Comparison of ENCODE assay signal across 7 cellular contexts in the genomic region with DNA sequence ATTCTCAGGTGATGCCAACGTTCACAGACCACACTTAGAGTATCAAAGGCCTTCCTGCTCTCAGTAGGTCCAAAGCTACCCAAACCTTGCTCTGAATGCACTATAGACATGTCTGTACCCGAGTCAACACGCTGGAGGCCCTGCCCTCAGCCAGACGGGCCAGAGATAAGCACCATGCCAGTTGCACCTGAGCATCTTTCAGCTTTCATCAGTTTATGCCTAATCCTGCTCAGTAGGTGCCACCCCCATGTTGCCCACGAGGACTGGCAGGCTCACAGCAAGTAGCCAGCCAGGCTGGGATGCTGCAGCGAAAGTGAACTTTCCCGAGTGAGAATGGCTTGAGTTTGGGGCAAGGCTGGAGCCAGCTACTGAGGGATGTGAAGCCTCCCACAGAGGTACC. TPM values are rescaled to one million over a fixed set of nuclear protein-coding genes. Genes with fewer than 3 reads are reported as not detected.
DNase-seq lines count a peak whose midpoint lies in the region; ATAC-seq and TF ChIP-seq lines count a peak whose summit lies in the region.
"Not testable (repeated sequence)": the region's sequence is repeated elsewhere in the genome, so short reads cannot be mapped to it uniquely, and the experiment has no call there.

No MANE protein-coding gene starts in this region.

- H3K4me1 Mint-ChIP-seq in T-helper 1 cell treated with Interleukin-12 subunit alpha and Interleukin-12 subunit beta and Interleukin-4 antibody, amounts not matched to agents 30 μg/mL and 1 μg/mL, for 36 hours (ENCODE audit: low read depth); nephron progenitor cell: not testable (repeated sequence)
- H3K4me1 Mint-ChIP-seq in activated CD8-positive, alpha-beta memory T cell treated with anti-CD3 and anti-CD28 coated beads, Interleukin-2, amount 10 ng/mL, durations not matched to agents 7 days and 5 days: peaks cover 24% of the 10 kb centered on the region
- peaks cover 21% of the 10 kb centered on the region for H3K4me1 Mint-ChIP-seq in activated naive CD4-positive, alpha-beta T cell treated with anti-CD3 and anti-CD28 coated beads, Interleukin-2, amount 50 U/mL, for 24 hours

- H3K36me3 ChIP-seq in KMS-11 (ENCODE audit: insufficient read depth): not testable (repeated sequence)
- H3K36me3 ChIP-seq in suprapubic skin: peaks cover 10% of the 10 kb centered on the region

- peak overlapping the region; percentile 31 for H3K27ac Mint-ChIP-seq in T-helper 1 cell treated with Interleukin-12 subunit alpha and Interleukin-12 subunit beta and Interleukin-4 antibody, amounts not matched to agents 30 μg/mL and 1 μg/mL, for 36 hours
- H3K27ac Mint-ChIP-seq in activated CD8-positive, alpha-beta memory T cell treated with anti-CD3 and anti-CD28 coated beads, Interleukin-2, amount 10 ng/mL, durations not matched to agents 7 days and 5 days: peak overlapping the region; percentile 23
- H3K27ac Mint-ChIP-seq in activated naive CD4-positive, alpha-beta T cell treated with anti-CD3 and anti-CD28 coated beads, Interleukin-2, amount 50 U/mL, for 24 hours: peak overlapping the region; percentile 62
- peak overlapping the region; percentile 59 for H3K27ac Mint-ChIP-seq in nephron progenitor cell

- H3K79me2 ChIP-seq in KMS-11 (ENCODE audit: insufficient read depth, low read depth): not testable (repeated sequence)

- TF ChIP-seq EP300 in suprapubic skin (IDR thresholded peaks at IDR 0.05): not testable (repeated sequence)

- CTCF ChIA-PET in activated CD8-positive, alpha-beta memory T cell treated with anti-CD3 and anti-CD28 coated beads, Interleukin-2, amount 10 ng/mL, durations not matched to agents 7 days and 5 days (lab: Charles Lee): interaction anchor here (0.7 kb wide), 1 partner anchor 294 kb away, joined by 3 read pairs; no protein-coding TSS in a partner anchor

- peak overlapping the region; percentile 83 for H3K4me2 ChIP-seq in KMS-11

- DNase-seq in activated CD8-positive, alpha-beta memory T cell treated with anti-CD3 and anti-CD28 coated beads, Interleukin-2, amount 10 ng/mL, durations not matched to agents 7 days and 5 days; nephron progenitor cell; suprapubic skin (ENCODE audit: low spot score in 2 of 2): not testable (repeated sequence)
- DNase-seq in cerebellum (ENCODE audit: low spot score): peak; percentile 0

- not testable (repeated sequence) for TF ChIP-seq POLR2A in suprapubic skin (IDR thresholded peaks at IDR 0.05)

- not testable (repeated sequence) for H3K4me3 Mint-ChIP-seq in T-helper 1 cell treated with Interleukin-12 subunit alpha and Interleukin-12 subunit beta and Interleukin-4 antibody, amounts not matched to agents 30 μg/mL and 1 μg/mL, for 36 hours; activated CD8-positive, alpha-beta memory T cell treated with anti-CD3 and anti-CD28 coated beads, Interleukin-2, amount 10 ng/mL, durations not matched to agents 7 days and 5 days; activated naive CD4-positive, alpha-beta T cell treated with anti-CD3 and anti-CD28 coated beads, Interleukin-2, amount 50 U/mL, for 24 hours; nephron progenitor cell

- not testable (repeated sequence) for H2AFZ ChIP-seq in KMS-11 (ENCODE audit: low read depth)

- H4K20me1 ChIP-seq in KMS-11 (ENCODE audit: insufficient read depth): not testable (repeated sequence)

- not testable (repeated sequence) for TF ChIP-seq CTCF in KMS-11 (conservative IDR thresholded peaks at IDR 0.05; ENCODE audit: low read depth, low read length); nephron progenitor cell (IDR thresholded peaks at IDR 0.05); suprapubic skin (IDR thresholded peaks at IDR 0.05)

- peaks cover 30% of the 10 kb centered on the region for H3K4me1 ChIP-seq in KMS-11 (ENCODE audit: low read depth, poor library complexity, severe bottlenecking)
- peaks cover 22% of the 10 kb centered on the region for H3K4me1 ChIP-seq in suprapubic skin

- WGBS in suprapubic skin: 31% methylated on average over 7 of the region's 7 CpGs

- not testable (repeated sequence) for H3K9me3 Mint-ChIP-seq in T-helper 1 cell treated with Interleukin-12 subunit alpha and Interleukin-12 subunit beta and Interleukin-4 antibody, amounts not matched to agents 30 μg/mL and 1 μg/mL, for 36 hours; activated CD8-positive, alpha-beta memory T cell treated with anti-CD3 and anti-CD28 coated beads, Interleukin-2, amount 10 ng/mL, durations not matched to agents 7 days and 5 days (ENCODE audit: low read depth); activated naive CD4-positive, alpha-beta T cell treated with anti-CD3 and anti-CD28 coated beads, Interleukin-2, amount 50 U/mL, for 24 hours; nephron progenitor cell

- H3K27me3 Mint-ChIP-seq in T-helper 1 cell treated with Interleukin-12 subunit alpha and Interleukin-12 subunit beta and Interleukin-4 antibody, amounts not matched to agents 30 μg/mL and 1 μg/mL, for 36 hours (ENCODE audit: low read depth); activated CD8-positive, alpha-beta memory T cell treated with anti-CD3 and anti-CD28 coated beads, Interleukin-2, amount 10 ng/mL, durations not matched to agents 7 days and 5 days; activated naive CD4-positive, alpha-beta T cell treated with anti-CD3 and anti-CD28 coated beads, Interleukin-2, amount 50 U/mL, for 24 hours; nephron progenitor cell (ENCODE audit: low read depth, poor library complexity): not testable (repeated sequence)

- peak overlapping the region; percentile 47 for H3K27ac ChIP-seq in KMS-11
- peak overlapping the region; percentile 24 for H3K27ac ChIP-seq in suprapubic skin

- H3K9me3 ChIP-seq in suprapubic skin: not testable (repeated sequence)

- ATAC-seq in activated CD8-positive, alpha-beta memory T cell treated with anti-CD3 and anti-CD28 coated beads, Interleukin-2, amount 10 ng/mL, durations not matched to agents 7 days and 5 days: not testable (repeated sequence)

- peak overlapping the region; percentile 31; the same call in 1 of the 2 replicates for H3K9ac ChIP-seq in KMS-11

- not testable (repeated sequence) for H3K36me3 Mint-ChIP-seq in T-helper 1 cell treated with Interleukin-12 subunit alpha and Interleukin-12 subunit beta and Interleukin-4 antibody, amounts not matched to agents 30 μg/mL and 1 μg/mL, for 36 hours (ENCODE audit: low read depth); activated CD8-positive, alpha-beta memory T cell treated with anti-CD3 and anti-CD28 coated beads, Interleukin-2, amount 10 ng/mL, durations not matched to agents 7 days and 5 days; activated naive CD4-positive, alpha-beta T cell treated with anti-CD3 and anti-CD28 coated beads, Interleukin-2, amount 50 U/mL, for 24 hours; nephron progenitor cell (ENCODE audit: low read depth)

- H3K27me3 ChIP-seq in KMS-11 (ENCODE audit: insufficient read depth, low read depth); suprapubic skin: not testable (repeated sequence)

- not testable (repeated sequence) for H3K4me3 ChIP-seq in KMS-11 (IDR thresholded peaks at IDR 0.05; ENCODE audit: insufficient read depth, low read depth, low read length); suprapubic skin

RNA-seq across cellular contexts. Expression of a gene that starts 18.6 kb away (rescaled TPM):
- total RNA-seq in activated CD8-positive, alpha-beta memory T cell treated with anti-CD3 and anti-CD28 coated beads, Interleukin-2, amount 10 ng/mL, durations not matched to agents 7 days and 5 days: 10 to 100 TPM; 11.6 to 13.5 TPM
- total RNA-seq in cerebellum (4.3 TPM), suprapubic skin (10 to 100 TPM in 1 of 4 donors, 1 to 10 TPM in 3; 3.2 to 10.8 (median 6.5) TPM)
